Comparison of ENCODE assay signal across 25 cellular contexts in genomic region chr10:78071140-78071856, GRCh38. TPM values are rescaled to one million over a fixed set of nuclear protein-coding genes. Genes with fewer than 3 reads are reported as not detected.
A peak's percentile ranks its signal among the peaks of the same experiment; 100 is the strongest.
DNase-seq lines count a peak whose midpoint lies in the region; ATAC-seq, FAIRE-seq and TF ChIP-seq lines count a peak whose summit lies in the region.
"Had no signal": no experiment of that assay in that cellular context is flagged by ENCODE, and none has a peak within 500 bp of the region (broad histone marks: within the 10 kb centered on the region; RNA-seq: fewer than 3 reads in every experiment).

No MANE protein-coding gene starts in this region.

- CTCF ChIA-PET in K562 (lab: Yijun Ruan, JAX; ENCODE audit: low intra/inter-chr PET ratio) = no interaction called here

- H3K9me3 ChIP-seq in K562 (replicated peaks; ENCODE audit: control insufficient read depth, insufficient read depth, low read depth, low read length) = no peaks in the 10 kb centered on the region

- H3K36me3 ChIP-seq in K562 (ENCODE audit: control insufficient read depth, insufficient read depth, low read length) = no peaks in the 10 kb centered on the region

- intact Hi-C loops in K562 (cut with micrococcal nuclease) = no loop called here

- no peak for FAIRE-seq in K562 (lab: Jason Lieb, UNC)
- FAIRE-seq: GM18507, HepG2 had no signal

- no peak overlapping the region for H3K4me3 ChIP-seq in K562
- H3K4me3 ChIP-seq: GM23248, SK-N-MC had no signal

- ATAC-seq in K562 (peak; percentile 30), GM19397 (IDR thresholded peaks at IDR 0.05; ENCODE audit: unreplicated experiment) (no peak), GM18907 (IDR thresholded peaks at IDR 0.05; ENCODE audit: unreplicated experiment) (no peak)
- no peak for ATAC-seq in stimulated activated naive CD8-positive, alpha-beta T cell treated with anti-CD3 and anti-CD28 coated beads, Interleukin-15, Interleukin-2, amounts not matched to agents 100 U/mL and 50 U/mL, for 24 hours
- ATAC-seq: HepG2 had no signal

- H3K27me3 ChIP-seq in K562 (ENCODE audit: control insufficient read depth in 2 of 2, insufficient read depth in 2 of 2, low read length in 2 of 2) = peaks cover 3 to 36% of the 10 kb centered on the region in 2 experiments; a peak in 4 of 5 replicates

- no peak for TF ChIP-seq EP300 in K562 (IDR thresholded peaks at IDR 0.05; ENCODE audit: low read length)

- TF ChIP-seq RAD21 in K562 (CRISPR knock-in tag; conservative IDR thresholded peaks at IDR 0.05 in 1 of 2, IDR thresholded peaks at IDR 0.05 in 1 of 2) = no peak

- H4K20me1 ChIP-seq in K562 (replicated peaks; ENCODE audit: control insufficient read depth, insufficient read depth, low read length) = peaks cover 3% of the 10 kb centered on the region; the same call in 1 of the 2 replicates

- H3K9ac ChIP-seq in K562 (ENCODE audit: insufficient read depth in 1 of 2, low read depth in 2 of 2, low read length in 2 of 2) = no peak overlapping the region
- H3K9ac ChIP-seq: GM23248 had no signal

- POLR2A ChIA-PET in K562 (lab: Yijun Ruan, JAX) = interaction anchor here (0.6 to 0.7 kb wide), 3 partner anchors 10 to 348 kb away, joined by 3 to 4 read pairs (median 3); no protein-coding TSS in a partner anchor

- H3K4me1 ChIP-seq in K562 (replicated peaks in 1 of 2; ENCODE audit: control insufficient read depth in 2 of 2, insufficient read depth in 2 of 2, low read length in 2 of 2) = peaks cover 0 to 3% of the 10 kb centered on the region in 2 experiments; a peak in 1 of 5 replicates

- no peak overlapping the region for H2AFZ ChIP-seq in K562 (ENCODE audit: low read depth, low read length)
- H2AFZ ChIP-seq: GM23248 had no signal

- no peaks in the 10 kb centered on the region for H3K79me2 ChIP-seq in K562 (ENCODE audit: control insufficient read depth, insufficient read depth, low read length)

- no peaks in the 10 kb centered on the region for H3K9me1 ChIP-seq in K562 (ENCODE audit: control insufficient read depth, insufficient read depth, low read length)

- in situ Hi-C loops in K562 (cut with MboI) = no loop called here

- H3K27ac ChIP-seq in K562 (ENCODE audit: extremely low read depth, low read depth, low read length) = no peak overlapping the region
- H3K27ac ChIP-seq: GM23248, RWPE1, SK-N-MC had no signal

- no peak for TF ChIP-seq POLR2A in K562 (conservative IDR thresholded peaks at IDR 0.05)

- WGBS in K562 (ENCODE audit: insufficient coverage, low coverage, missing lambda C conversion rate) = 6% methylated on average over 4 of the region's 4 CpGs

- no TSS peak for BruUV-seq in K562 (replicated peaks; lab: Mats Ljungman, UMichigan)

- DNase-seq in NOMO-1 treated with DMSO at 0.1 percent for 48 hours (lab: John Stamatoyannopoulos, UW; ENCODE audit: unreplicated experiment) (peak; percentile 5), NOMO-1 treated with dmso at 0.1 percent for 144 hours (lab: John Stamatoyannopoulos, UW; ENCODE audit: unreplicated experiment) (no peak), Ammon's horn (ENCODE audit: low spot score) (peak; percentile 39), K562 (ENCODE audit: extremely low read depth in 1 of 4, low spot score in 3 of 4) (no peak), medulla oblongata (ENCODE audit: extremely low spot score) (peak; percentile 45)
- no peak for DNase-seq in stimulated activated naive CD8-positive, alpha-beta T cell treated with anti-CD3 and anti-CD28 coated beads, Interleukin-15, Interleukin-2, amounts not matched to agents 100 U/mL and 50 U/mL, for 24 hours
- DNase-seq: 8988T; ACHN; Calu3; GM23248; H7; NCI-H1105; NCI-H146; NCI-H1930; NCI-H446 treated with DMSO at 0.1 percent for 48 hours; NCI-H526; NCI-H82; NK-92 treated with Interleukin-12 subunit alpha and Interleukin-12 subunit beta, amount 100 ng/mL, for 24 hours; SIG-M5 had no signal

- no peak for TF ChIP-seq CTCF in K562 (IDR thresholded peaks at IDR 0.05 in 2 of 3, conservative IDR thresholded peaks at IDR 0.05 in 1 of 3; ENCODE audit: insufficient read depth in 2 of 3, low read depth in 1 of 3, low read length in 3 of 3)

- no peak overlapping the region for H3K4me2 ChIP-seq in K562 (ENCODE audit: insufficient read depth, low read length)

TF ChIP-seq in K562, 482 proteins besides CTCF, POLR2A, EP300 and RAD21 (continues in another document):
- TF ChIP-seq ZNF41 (CRISPR knock-in tag; conservative IDR thresholded peaks at IDR 0.05) (no peak), ZNF77 (CRISPR knock-in tag; IDR thresholded peaks at IDR 0.05) (no peak), KLF6 (CRISPR knock-in tag; IDR thresholded peaks at IDR 0.05; ENCODE audit: borderline replicate concordance) (no peak), CLOCK (CRISPR knock-in tag; IDR thresholded peaks at IDR 0.05; ENCODE audit: borderline replicate concordance) (no peak), MBD2 (IDR thresholded peaks at IDR 0.05; ENCODE audit: borderline replicate concordance, low read depth) (no peak), SMAD1 (IDR thresholded peaks at IDR 0.05; ENCODE audit: low read depth, low read length, partially characterized antibody) (no peak), PHB2 (IDR thresholded peaks at IDR 0.05; ENCODE audit: low read depth) (no peak)

RNA-seq across cellular contexts. Expression of gene RPS24, which starts 37.6 kb away (rescaled TPM):
- total RNA-seq in K562 (2011; cell fraction: chromatin; rRNA removed; ENCODE audit: low replicate concordance) = 362 and 686 TPM in 2 replicates
- 441 and 473 TPM in 2 replicates for total RNA-seq in K562 (2011; cell fraction: nucleolus; rRNA removed)
- 774 and 1,438 TPM in 2 replicates for total RNA-seq in K562 (2011; cell fraction: nucleoplasm; rRNA removed)
- total RNA-seq in K562 (2014; rRNA removed) = 2,880 and 3,475 TPM in 2 replicates
- total RNA-seq in K562 (2014; rRNA removed; fragmentation: Illumina TruSeq; extraction: Trizol) = 5,944 and 6,754 TPM in 2 replicates
- total RNA-seq in K562 (2015; rRNA removed; fragmentation: Illumina TruSeq; extraction: Trizol) = 6,744 and 6,794 TPM in 2 replicates
- 2,044 and 2,299 TPM in 2 replicates for total RNA-seq in K562 (2021)
- 5,671 and 6,768 TPM in 2 replicates for polyA plus RNA-seq in K562 (2011; rRNA removed)
- polyA plus RNA-seq in K562 (2011; cell fraction: cytosol; rRNA removed) = 3,757 and 6,743 TPM in 2 replicates
- 766 and 1,619 TPM in 2 replicates for polyA plus RNA-seq in K562 (2011; cell fraction: nucleus; rRNA removed)
- 4,810 and 5,215 TPM in 2 replicates for polyA plus RNA-seq in K562 (2012)
- 6,207 and 7,307 TPM in 2 replicates for polyA plus RNA-seq in K562 (2014; fragmentation: Illumina TruSeq; extraction: Trizol)
- polyA plus RNA-seq in K562 (2014; fragmentation: Nextera tagmentation; extraction: Ambion mirVana) = 1,000 to 10,000 TPM; 1,947 to 2,307 TPM
- polyA plus RNA-seq in K562 (2014; rRNA removed) = 5,755 and 6,708 TPM in 2 replicates
- polyA minus RNA-seq in K562 (2011; rRNA and poly(A)+ RNA removed) = 2,288 and 2,688 TPM in 2 replicates
- polyA minus RNA-seq in K562 (2011; cell fraction: cytosol; rRNA and poly(A)+ RNA removed) = 817 and 998 TPM in 2 replicates
- 229 and 608 TPM in 2 replicates for polyA minus RNA-seq in K562 (2011; cell fraction: nucleus; rRNA and poly(A)+ RNA removed)

RNA-seq across cellular contexts. Expression of gene POLR3A, which starts 42.0 kb away (rescaled TPM):
- 123 and 132 TPM in 2 replicates for total RNA-seq in K562 (2011; cell fraction: chromatin; rRNA removed; ENCODE audit: low replicate concordance)
- total RNA-seq in K562 (2011; cell fraction: nucleolus; rRNA removed) = 73.2 and 88.4 TPM in 2 replicates
- 85.6 and 96.2 TPM in 2 replicates for total RNA-seq in K562 (2011; cell fraction: nucleoplasm; rRNA removed)
- total RNA-seq in K562 (2014; rRNA removed) (32.5 and 32.8 TPM in 2 replicates), K562 (2014; rRNA removed; fragmentation: Illumina TruSeq; extraction: Trizol) (24.0 and 25.5 TPM in 2 replicates), K562 (2015; rRNA removed; fragmentation: Illumina TruSeq; extraction: Trizol) (24.8 and 26.7 TPM in 2 replicates), K562 (2021) (37.0 TPM in 2 replicates)
- polyA plus RNA-seq in K562 (2011; rRNA removed) (19.0 and 22.9 TPM in 2 replicates), K562 (2014; fragmentation: Illumina TruSeq; extraction: Trizol) (28.4 and 33.1 TPM in 2 replicates), K562 (2014; fragmentation: Nextera tagmentation; extraction: Ambion mirVana) (10 to 100 TPM; 14.9 to 28.8 TPM), K562 (2014; rRNA removed) (20.2 and 21.2 TPM in 2 replicates)
- polyA plus RNA-seq in K562 (2011; cell fraction: cytosol; rRNA removed) = 14.9 and 16.1 TPM in 2 replicates
- polyA plus RNA-seq in K562 (2011; cell fraction: nucleus; rRNA removed) = 28.0 and 28.6 TPM in 2 replicates
- 15.5 and 16.9 TPM in 2 replicates for polyA plus RNA-seq in K562 (2012)
- polyA minus RNA-seq in K562 (2011; rRNA and poly(A)+ RNA removed) = 65.0 and 86.0 TPM in 2 replicates
- 34.2 and 43.2 TPM in 2 replicates for polyA minus RNA-seq in K562 (2011; cell fraction: cytosol; rRNA and poly(A)+ RNA removed)
- polyA minus RNA-seq in K562 (2011; cell fraction: nucleus; rRNA and poly(A)+ RNA removed) = 46.7 and 67.6 TPM in 2 replicates

Comparison
In these comparisons a context has a peak if more than half of its experiments do, and no peak if none do; other contexts are left out.
1. DNase-seq: peak in NOMO-1 treated with DMSO at 0.1 percent for 48 hours (single experiment), Ammon's horn (single experiment) and medulla oblongata (single experiment); none in NOMO-1 treated with dmso at 0.1 percent for 144 hours (single experiment), K562 (0 of 4) and stimulated activated naive CD8-positive, alpha-beta T cell treated with anti-CD3 and anti-CD28 coated beads, Interleukin-15, Interleukin-2, amounts not matched to agents 100 U/mL and 50 U/mL, for 24 hours (single experiment).